28 cellular contexts compared by ENCODE assay signal in genomic region chr7:1127001-1127400, GRCh38. TPM values are rescaled to one million over a fixed set of nuclear protein-coding genes. Genes with fewer than 3 reads are reported as not detected.
DNase-seq lines count a peak whose midpoint lies in the region; ATAC-seq, FAIRE-seq and TF ChIP-seq lines count a peak whose summit lies in the region.
"Had no signal": no experiment of that assay in that cellular context is flagged by ENCODE, and none has a peak within 500 bp of the region (broad histone marks: within the 10 kb centered on the region; RNA-seq: fewer than 3 reads in every experiment).

No MANE protein-coding gene starts in this region.

- H3K4me3 ChIP-seq in HCT116 (replicated peaks in 1 of 2; ENCODE audit: low read depth in 1 of 2, low read length in 2 of 2) (no peak overlapping the region), kidney (ENCODE audit: low read length in 2 of 2) (no peak overlapping the region)
- H3K4me3 ChIP-seq: GM12878, HAP-1, MG63, SJCRH30 had no signal

- H3K4me1 ChIP-seq in HCT116 (ENCODE audit: control insufficient read depth in 1 of 2, insufficient read depth in 2 of 2, low read length in 2 of 2) = no peaks in the 10 kb centered on the region
- peaks cover 0 to 10% of the 10 kb centered on the region in 2 donors for H3K4me1 ChIP-seq in kidney (ENCODE audit: control insufficient read depth in 1 of 2, insufficient read depth in 1 of 2, low read depth in 1 of 2, low read length in 2 of 2)
- H3K4me1 ChIP-seq: HAP-1, SJCRH30 had no signal

- no peak for DNase-seq in HCT116 (ENCODE audit: low read depth, low spot score)
- DNase-seq in NCI-H2171 (lab: John Stamatoyannopoulos, UW) = peak; percentile 48
- DNase-seq in kidney = peak; percentile 32
- peak; percentile 50 for DNase-seq in sciatic nerve (ENCODE audit: low spot score)
- no peak for DNase-seq in stimulated activated CD4-positive, alpha-beta T cell treated with anti-CD3 and anti-CD28 coated beads, Interleukin-4, amount 100 ng/mL, for 1 hour
- no peak for DNase-seq in activated naive CD4-positive, alpha-beta T cell treated with anti-CD3 and anti-CD28 coated beads, Interleukin-2, amount 50 U/mL, for 16 hours
- DNase-seq: DMS 273 treated with DMSO at 0.1 percent for 48 hours; DMS79; EL; GDM1; GOT3; IMR-90; KG1; MG63; NCI-H1105 treated with DMSO at 0.1 percent for 48 hours; NCI-H146; NCI-H1930; NCI-H2107; NCI-H446 treated with DMSO at 0.1 percent for 48 hours; NCI-H526; NCI-H82; NK-92 treated with Interleukin-12 subunit alpha and Interleukin-12 subunit beta, amount 100 ng/mL, for 24 hours had no signal

- TF ChIP-seq RAD21 in HCT116 (IDR thresholded peaks at IDR 0.05; ENCODE audit: low read depth) = no peak

- intact Hi-C loops in HCT116 (cut with micrococcal nuclease) (no loop called here), kidney (cut with DNase I) (no loop called here), sciatic nerve (cut with DNase I) (no loop called here)

- H3K4me2 ChIP-seq in HCT116 (ENCODE audit: low read length) = no peak overlapping the region

- no peak for TF ChIP-seq POLR2A in HCT116 (IDR thresholded peaks at IDR 0.05; ENCODE audit: borderline replicate concordance, extremely low read depth, insufficient read depth, insufficient read length)

- H3K9me3 ChIP-seq in HCT116 (ENCODE audit: control insufficient read depth in 1 of 2, insufficient read depth in 1 of 2, low read depth in 1 of 2, low read length in 2 of 2) = no peaks in the 10 kb centered on the region
- H3K9me3 ChIP-seq in kidney (ENCODE audit: control insufficient read depth in 1 of 2, low read length in 2 of 2) = no peaks in the 10 kb centered on the region
- H3K9me3 ChIP-seq: MG63, SJCRH30 had no signal

- RAD21 ChIA-PET in HCT116 (lab: Charles Lee; ENCODE audit: low non-redundant PET in 1 of 2, low total read pairs in 2 of 2, uncharacterized antibody in 2 of 2, unreplicated experiment in 2 of 2) = interaction anchor here in 1 of 2 experiments (0.8 kb wide), 1 partner anchor 1128 kb away, joined by 3 read pairs; no protein-coding TSS in a partner anchor

- no peaks in the 10 kb centered on the region for H3K9me2 ChIP-seq in HCT116 (ENCODE audit: insufficient read depth)

- H3K36me3 ChIP-seq in HCT116 (ENCODE audit: control insufficient read depth in 1 of 2, insufficient read depth in 2 of 2, low read length in 2 of 2) = peaks cover 0 to 6% of the 10 kb centered on the region in 2 experiments; a peak in 3 of 4 replicates
- H3K36me3 ChIP-seq in kidney (ENCODE audit: control insufficient read depth in 1 of 2, insufficient read depth in 2 of 2, low read length in 2 of 2) = no peaks in the 10 kb centered on the region
- H3K36me3 ChIP-seq: SJCRH30 had no signal

- CTCF ChIA-PET in HCT116 (lab: Charles Lee) = no interaction called here

- H3K9ac ChIP-seq in HCT116 (ENCODE audit: low read length) (no peak overlapping the region), kidney (ENCODE audit: low read length in 2 of 2) (no peak overlapping the region)

- TF ChIP-seq CTCF in HCT116 (IDR thresholded peaks at IDR 0.05 in 2 of 3, conservative IDR thresholded peaks at IDR 0.05 in 1 of 3; ENCODE audit: borderline replicate concordance in 1 of 3, insufficient read depth in 1 of 3, low read depth in 2 of 3, low read length in 2 of 3) = no peak
- TF ChIP-seq CTCF in kidney (IDR thresholded peaks at IDR 0.05; ENCODE audit: borderline replicate concordance, extremely low read depth, insufficient read depth) = no peak

- TSS peak; percentile 22 for BruUV-seq in HCT116 (replicated peaks; lab: Mats Ljungman, UMichigan)

- POLR2A ChIA-PET in HCT116 (lab: Charles Lee) = no interaction called here

- FAIRE-seq in kidney (lab: Jason Lieb, UNC) = no peak
- FAIRE-seq: GM12878 had no signal

- H3K27ac ChIP-seq in HCT116 (ENCODE audit: low read depth, low read length) = no peak overlapping the region
- H3K27ac ChIP-seq in kidney (ENCODE audit: low read depth in 2 of 2, low read length in 2 of 2) = no peak overlapping the region
- H3K27ac ChIP-seq: C4-2B, SJCRH30 had no signal

- H3K27me3 ChIP-seq in HCT116 (ENCODE audit: insufficient read depth, low read length) = no peaks in the 10 kb centered on the region
- H3K27me3 ChIP-seq: MG63, SJCRH30 had no signal

- ATAC-seq in HCT116 (no peak), sciatic nerve (no peak), GM21423 (IDR thresholded peaks at IDR 0.05; ENCODE audit: unreplicated experiment) (no peak)
- ATAC-seq: GM12878 had no signal

- H4K20me1 ChIP-seq in HCT116 (ENCODE audit: insufficient read depth) = no peaks in the 10 kb centered on the region

- no peak overlapping the region for H2AFZ ChIP-seq in HCT116 (ENCODE audit: low read depth, low read length, poor library complexity, severe bottlenecking)

- peaks cover 36% of the 10 kb centered on the region for H3K79me2 ChIP-seq in HCT116 (ENCODE audit: insufficient read depth, low read length)

TF ChIP-seq in HCT116, 20 proteins besides CTCF, POLR2A, EP300 and RAD21:
- TF ChIP-seq REST (IDR thresholded peaks at IDR 0.05; ENCODE audit: low read depth) (no peak), ATF3 (IDR thresholded peaks at IDR 0.05) (no peak), ZFX (IDR thresholded peaks at IDR 0.05) (no peak), TCF7L2 (IDR thresholded peaks at IDR 0.05; ENCODE audit: borderline replicate concordance, extremely low read depth, insufficient read depth, insufficient read length) (no peak), FOSL1 (IDR thresholded peaks at IDR 0.05; ENCODE audit: low read depth) (no peak), ZNF274 (IDR thresholded peaks at IDR 0.05; ENCODE audit: low read depth, low read length) (no peak), CBX3 (IDR thresholded peaks at IDR 0.05; ENCODE audit: low read depth) (no peak), EGR1 (IDR thresholded peaks at IDR 0.05; ENCODE audit: low read depth) (no peak), JUND (IDR thresholded peaks at IDR 0.05) (no peak), MAX (IDR thresholded peaks at IDR 0.05) (no peak), CEBPB (IDR thresholded peaks at IDR 0.05; ENCODE audit: low read depth) (no peak), ZBTB33 (IDR thresholded peaks at IDR 0.05; ENCODE audit: extremely low read depth, insufficient replicate concordance, low read length) (no peak), ELF1 (IDR thresholded peaks at IDR 0.05; ENCODE audit: borderline replicate concordance, low read depth) (no peak), SP1 (IDR thresholded peaks at IDR 0.05; ENCODE audit: low read depth) (no peak)

RNA-seq across cellular contexts. Expression of gene ZFAND2A, which starts 33.0 kb away (rescaled TPM):
- total RNA-seq in HCT116 (2021; ENCODE audit: unreplicated experiment) (19.1 TPM), kidney (21.9 TPM), sciatic nerve (24.7 TPM)
- 30.7 and 36.2 TPM in 2 replicates for polyA plus RNA-seq in HCT116 (2012)
- 27.6 TPM for polyA plus RNA-seq in kidney (ENCODE audit: insufficient read depth, low read depth, low replicate concordance)

RNA-seq across cellular contexts. Expression of gene GPER1, which starts 39.1 kb away (rescaled TPM):
- total RNA-seq in HCT116 (2021; ENCODE audit: unreplicated experiment) = 1.2 TPM
- polyA plus RNA-seq in HCT116 (2012) = 1.0 and 1.3 TPM in 2 replicates
- 5.2 TPM for total RNA-seq in kidney
- 4.8 TPM for polyA plus RNA-seq in kidney (ENCODE audit: insufficient read depth, low read depth, low replicate concordance)
- 11.1 TPM for total RNA-seq in sciatic nerve
- total RNA-seq: CD8-positive, alpha-beta memory T cell; SJCRH30 had no signal

Comparison
In these comparisons a context has a peak if more than half of its experiments do, and no peak if none do; other contexts are left out.
1. DNase-seq: peak in NCI-H2171 (single experiment), kidney (single experiment) and sciatic nerve (single experiment); none in HCT116 (single experiment), stimulated activated CD4-positive, alpha-beta T cell treated with anti-CD3 and anti-CD28 coated beads, Interleukin-4, amount 100 ng/mL, for 1 hour (single experiment) and activated naive CD4-positive, alpha-beta T cell treated with anti-CD3 and anti-CD28 coated beads, Interleukin-2, amount 50 U/mL, for 16 hours (single experiment).